ENCODE assay signal across 8 cellular contexts in genomic region chr17:35577826-35578194, GRCh38. TPM values are rescaled to one million over a fixed set of nuclear protein-coding genes. Genes with fewer than 3 reads are reported as not detected.
DNase-seq lines count a peak whose midpoint lies in the region; ATAC-seq, FAIRE-seq and TF ChIP-seq lines count a peak whose summit lies in the region.

No MANE protein-coding gene starts in this region.

- no peaks in the 10 kb centered on the region for H4K20me1 ChIP-seq in BLaER1
- no peaks in the 10 kb centered on the region for H4K20me1 ChIP-seq in GM12878 (ENCODE audit: control insufficient read depth, insufficient read depth)

- peak overlapping the region; percentile 88 for H3K9ac ChIP-seq in BLaER1
- H3K9ac ChIP-seq in GM12878 (ENCODE audit: control insufficient read depth, insufficient read depth, low read length) = peak overlapping the region; percentile 100

- no peak for FAIRE-seq in GM12878 (lab: Jason Lieb, UNC)

- H3K9me3 ChIP-seq in BLaER1 (no peaks in the 10 kb centered on the region), GM12878 (replicated peaks; ENCODE audit: control insufficient read depth, insufficient read depth, low read length) (no peaks in the 10 kb centered on the region), testis (no peaks in the 10 kb centered on the region)

- DNase-seq in GM12878 (ENCODE audit: low read depth, low spot score) = no peak
- no peak for DNase-seq in testis
- DNase-seq in HuH-7 (ENCODE audit: low spot score) = no peak
- DNase-seq in NCI-H2196 treated with DMSO at 0.1 percent for 48 hours (lab: John Stamatoyannopoulos, UW; ENCODE audit: unreplicated experiment) = no peak

- H3K4me3 ChIP-seq in BLaER1 = peak overlapping the region; percentile 78
- H3K4me3 ChIP-seq in GM12878 = peak overlapping the region; percentile 83
- H3K4me3 ChIP-seq in testis = peak overlapping the region; percentile 75 to 82

- no peak for TF ChIP-seq POLR2A in GM12878 (IDR thresholded peaks at IDR 0.05; ENCODE audit: low read depth, low read length)
- no peak for TF ChIP-seq POLR2A in testis (IDR thresholded peaks at IDR 0.05)

- H3K79me2 ChIP-seq in GM12878 (ENCODE audit: control insufficient read depth, insufficient read depth, low read length) = peaks cover 3% of the 10 kb centered on the region

- H3K27me3 Mint-ChIP-seq in IgD-negative memory B cell = no peaks in the 10 kb centered on the region

- H3K27ac ChIP-seq in BLaER1 = peak overlapping the region; percentile 86
- H3K27ac ChIP-seq in GM12878 (ENCODE audit: control insufficient read depth, insufficient read depth) = peak overlapping the region; percentile 93
- peak overlapping the region; percentile 72 for H3K27ac ChIP-seq in layer of hippocampus (ENCODE audit: low read depth, low read length)
- H3K27ac ChIP-seq in testis = peak overlapping the region; percentile 86 to 88

- no peaks in the 10 kb centered on the region for H3K9me3 Mint-ChIP-seq in IgD-negative memory B cell

- POLR2A ChIA-PET in GM12878 (lab: Charles Lee) = interaction anchor here (1.0 to 4.3 kb wide), 6 partner anchors 9 to 231 kb away, joined by 3 to 62 read pairs (median 11); partner anchors contain the start of genes AP2B1, SLFN13 and TAF15

- H3K27me3 ChIP-seq in BLaER1 = no peaks in the 10 kb centered on the region
- no peaks in the 10 kb centered on the region for H3K27me3 ChIP-seq in GM12878 (replicated peaks in 1 of 2; ENCODE audit: control insufficient read depth in 2 of 2, insufficient read depth in 2 of 2, low read length in 1 of 2)
- H3K27me3 ChIP-seq in layer of hippocampus (ENCODE audit: control insufficient read depth, insufficient read depth, low read length) = no peaks in the 10 kb centered on the region
- no peaks in the 10 kb centered on the region for H3K27me3 ChIP-seq in testis

- peak overlapping the region; percentile 93 to 100 (median 100) for H3K4me3 Mint-ChIP-seq in IgD-negative memory B cell

- CTCF ChIA-PET in GM12878 (lab: Yijun Ruan, JAX) = interaction anchor here (1.2 to 2.9 kb wide), 6 partner anchors 9 to 265 kb away, joined by 3 to 17 read pairs (median 9); partner anchors contain the start of genes AP2B1 and SLFN12L

- no TSS peak for BruUV-seq in GM12878 (replicated peaks; lab: Mats Ljungman, UMichigan)

- RAD21 ChIA-PET in GM12878 (lab: Charles Lee; ENCODE audit: unreplicated experiment) = interaction anchor here (0.7 to 4.2 kb wide), 7 partner anchors 9 to 1026 kb away, joined by 3 to 35 read pairs (median 5); partner anchors contain the start of genes AP2B1 and SLFN12L

- H3K4me1 Mint-ChIP-seq in IgD-negative memory B cell = peaks cover 16 to 20% (median 19%) of the 10 kb centered on the region in 3 donors

- in situ Hi-C loops in GM12878 (cut with MboI) = no loop called here

- WGBS in GM12878 (ENCODE audit: insufficient coverage, insufficient replicate concordance, low lambda C conversion rate, missing lambda C conversion rate) = 7% methylated on average over 8 of the region's 8 CpGs
- 0 to 3% methylated on average over 8 of the region's 8 CpGs for WGBS in testis, 2 donors

- SMC1A ChIA-PET in GM12878 (lab: Charles Lee; ENCODE audit: uncharacterized antibody, unreplicated experiment) = interaction anchor here (1.1 to 2.6 kb wide), 10 partner anchors 9 to 265 kb away, joined by 3 to 23 read pairs (median 5); partner anchors contain the start of genes AP2B1 and SLFN12L

- no peak for TF ChIP-seq RAD21 in GM12878 (IDR thresholded peaks at IDR 0.05; ENCODE audit: insufficient read depth, low read depth, low read length)

- H3K36me3 ChIP-seq in BLaER1 (peaks cover 32% of the 10 kb centered on the region), GM12878 (ENCODE audit: control insufficient read depth in 2 of 2, insufficient read depth in 2 of 2, low read length in 1 of 2) (no peaks in the 10 kb centered on the region), testis (ENCODE audit: low read depth, missing control alignments) (no peaks in the 10 kb centered on the region)

- ATAC-seq in GM12878 (peak; percentile 52), GM18858 (IDR thresholded peaks at IDR 0.05; ENCODE audit: unreplicated experiment) (no peak)

- peak overlapping the region; percentile 89 for H2AFZ ChIP-seq in GM12878 (ENCODE audit: control insufficient read depth, low read depth, low read length)

- TF ChIP-seq EP300 in GM12878 (IDR thresholded peaks at IDR 0.05; ENCODE audit: borderline replicate concordance in 1 of 2, control insufficient read depth in 1 of 2, low read depth in 2 of 2, low read length in 2 of 2) = no peak

- TF ChIP-seq CTCF in GM12878 (IDR thresholded peaks at IDR 0.05 in 2 of 3, conservative IDR thresholded peaks at IDR 0.05 in 1 of 3; ENCODE audit: control insufficient read depth in 2 of 3, extremely low read depth in 1 of 3, insufficient read depth in 1 of 3, low read depth in 3 of 3, low read length in 3 of 3) = no peak
- TF ChIP-seq CTCF in testis (IDR thresholded peaks at IDR 0.05) = no peak

- H3K36me3 Mint-ChIP-seq in IgD-negative memory B cell = peaks cover 4% of the 10 kb centered on the region

- H3K4me1 ChIP-seq in BLaER1 (peaks cover 32% of the 10 kb centered on the region), GM12878 (ENCODE audit: control insufficient read depth, insufficient read depth, low read length) (peaks cover 11% of the 10 kb centered on the region), testis (peaks cover 9% of the 10 kb centered on the region)

- H3K4me2 ChIP-seq in BLaER1 = peak overlapping the region; percentile 92
- H3K4me2 ChIP-seq in GM12878 (ENCODE audit: control insufficient read depth, insufficient read depth) = peak overlapping the region; percentile 78

- peak overlapping the region; percentile 98 to 99 (median 98) for H3K27ac Mint-ChIP-seq in IgD-negative memory B cell

- intact Hi-C loops in GM12878 (cut with micrococcal nuclease; ENCODE audit: unreplicated experiment) = no loop called here
- intact Hi-C loops in testis (cut with DNase I; ENCODE audit: low total_unique reads) = no loop called here

RNA-seq across cellular contexts. Expression of gene PEX12, which starts 0.6 kb away (rescaled TPM):
- 1.3 TPM for polyA plus RNA-seq in IgD-negative memory B cell
- 8.1 and 9.1 TPM in 2 replicates for total RNA-seq in GM12878 (2013; cell fraction: nucleolus; rRNA removed)
- total RNA-seq in GM12878 (2014; rRNA removed) = 4.5 and 6.8 TPM in 2 replicates
- 4.4 and 4.5 TPM in 2 replicates for total RNA-seq in GM12878 (2014; rRNA removed; fragmentation: Illumina TruSeq; extraction: Trizol)
- 4.7 and 4.9 TPM in 2 replicates for total RNA-seq in GM12878 (2021)
- 2.2 TPM for polyA plus RNA-seq in GM12878 (2011; ENCODE audit: low read depth)
- 14.0 and 15.8 TPM in 2 replicates for polyA plus RNA-seq in GM12878 (2011; rRNA removed)
- polyA plus RNA-seq in GM12878 (2011; cell fraction: cytosol; rRNA removed) = 13.4 and 15.3 TPM in 2 replicates
- 8.4 and 10.5 TPM in 2 replicates for polyA plus RNA-seq in GM12878 (2011; cell fraction: nucleus; rRNA removed)
- 3.3 and 4.5 TPM in 2 replicates for polyA plus RNA-seq in GM12878 (2012)
- polyA plus RNA-seq in GM12878 (2014; fragmentation: Illumina TruSeq; extraction: Trizol) = 5.4 and 5.9 TPM in 2 replicates
- 1 to 10 TPM; 2.9 TPM for polyA plus RNA-seq in GM12878 (2014; fragmentation: Nextera tagmentation; extraction: Ambion mirVana)
- polyA plus RNA-seq in GM12878 (2014; rRNA removed) = 3.5 TPM in 2 replicates
- 1 to 10 TPM; 5.0 TPM for polyA plus RNA-seq in GM12878 (2016; fragmentation: Nextera tagmentation; extraction: Ambion mirVana)
- polyA minus RNA-seq in GM12878 (2011; rRNA and poly(A)+ RNA removed) = 16.8 and 18.8 TPM in 2 replicates
- polyA minus RNA-seq in GM12878 (2011; cell fraction: cytosol; rRNA and poly(A)+ RNA removed) = 4.3 and 5.2 TPM in 2 replicates
- polyA minus RNA-seq in GM12878 (2011; cell fraction: nucleus; rRNA and poly(A)+ RNA removed) = 7.6 and 8.2 TPM in 2 replicates
- 10 to 100 TPM; 13.6 to 17.3 TPM for total RNA-seq in testis
- polyA plus RNA-seq in testis (ENCODE audit: insufficient read depth, low read depth, low replicate concordance) = 15.1 TPM

RNA-seq across cellular contexts. Expression of gene AP2B1, which starts 9.3 kb away (rescaled TPM):
- polyA plus RNA-seq in IgD-negative memory B cell = 36.3 TPM
- total RNA-seq in GM12878 (2013; cell fraction: nucleolus; rRNA removed) = 67.6 and 74.3 TPM in 2 replicates
- 53.1 and 55.7 TPM in 2 replicates for total RNA-seq in GM12878 (2014; rRNA removed)
- 44.5 and 45.0 TPM in 2 replicates for total RNA-seq in GM12878 (2014; rRNA removed; fragmentation: Illumina TruSeq; extraction: Trizol)
- total RNA-seq in GM12878 (2021) = 112 and 115 TPM in 2 replicates
- polyA plus RNA-seq in GM12878 (2011; ENCODE audit: low read depth) = 44.6 TPM
- polyA plus RNA-seq in GM12878 (2011; rRNA removed) = 97.9 and 103 TPM in 2 replicates
- polyA plus RNA-seq in GM12878 (2011; cell fraction: cytosol; rRNA removed) = 82.4 and 94.8 TPM in 2 replicates
- polyA plus RNA-seq in GM12878 (2011; cell fraction: nucleus; rRNA removed) = 57.4 and 67.2 TPM in 2 replicates
- polyA plus RNA-seq in GM12878 (2012) = 45.5 and 55.5 TPM in 2 replicates
- polyA plus RNA-seq in GM12878 (2014; fragmentation: Illumina TruSeq; extraction: Trizol) = 83.0 and 98.2 TPM in 2 replicates
- polyA plus RNA-seq in GM12878 (2014; fragmentation: Nextera tagmentation; extraction: Ambion mirVana) = 10 to 100 TPM; 18.6 to 24.3 TPM
- polyA plus RNA-seq in GM12878 (2014; rRNA removed) = 46.4 and 53.0 TPM in 2 replicates
- polyA plus RNA-seq in GM12878 (2016; fragmentation: Nextera tagmentation; extraction: Ambion mirVana) = 10 to 100 TPM; 54.7 to 57.5 TPM
- polyA minus RNA-seq in GM12878 (2011; rRNA and poly(A)+ RNA removed) = 146 and 165 TPM in 2 replicates
- 43.3 and 55.2 TPM in 2 replicates for polyA minus RNA-seq in GM12878 (2011; cell fraction: cytosol; rRNA and poly(A)+ RNA removed)
- polyA minus RNA-seq in GM12878 (2011; cell fraction: nucleus; rRNA and poly(A)+ RNA removed) = 42.2 and 49.5 TPM in 2 replicates
- total RNA-seq in testis = 100 to 1,000 TPM; 132 to 147 TPM
- 310 TPM for polyA plus RNA-seq in testis (ENCODE audit: insufficient read depth, low read depth, low replicate concordance)

RNA-seq across cellular contexts. Expression of gene SLFN14, which starts 17.2 kb away (rescaled TPM):
- polyA plus RNA-seq in IgD-negative memory B cell = not detected
- total RNA-seq in GM12878 (2013; cell fraction: nucleolus; rRNA removed) = not detected in 2 replicates
- total RNA-seq in GM12878 (2014; rRNA removed) = 0.06 TPM in 1 of 2 replicates, not detected in the other
- total RNA-seq in GM12878 (2014; rRNA removed; fragmentation: Illumina TruSeq; extraction: Trizol) = not detected in 2 replicates
- not detected in 2 replicates for total RNA-seq in GM12878 (2021)
- polyA plus RNA-seq in GM12878 (2011; ENCODE audit: low read depth) = 0.50 TPM
- not detected in 2 replicates for polyA plus RNA-seq in GM12878 (2011; rRNA removed)
- not detected in 2 replicates for polyA plus RNA-seq in GM12878 (2011; cell fraction: cytosol; rRNA removed)
- polyA plus RNA-seq in GM12878 (2011; cell fraction: nucleus; rRNA removed) = not detected in 2 replicates
- polyA plus RNA-seq in GM12878 (2012) = 0.38 and 0.51 TPM in 2 replicates
- polyA plus RNA-seq in GM12878 (2014; fragmentation: Illumina TruSeq; extraction: Trizol) = 0.05 TPM in 1 of 2 replicates, not detected in the other
- under 1 TPM; 0.06 to 0.11 TPM for polyA plus RNA-seq in GM12878 (2014; fragmentation: Nextera tagmentation; extraction: Ambion mirVana)
- polyA plus RNA-seq in GM12878 (2014; rRNA removed) = not detected in 2 replicates
- polyA plus RNA-seq in GM12878 (2016; fragmentation: Nextera tagmentation; extraction: Ambion mirVana) = not detected
- polyA minus RNA-seq in GM12878 (2011; rRNA and poly(A)+ RNA removed) = not detected in 2 replicates
- polyA minus RNA-seq in GM12878 (2011; cell fraction: cytosol; rRNA and poly(A)+ RNA removed) = not detected in 2 replicates
- polyA minus RNA-seq in GM12878 (2011; cell fraction: nucleus; rRNA and poly(A)+ RNA removed) = not detected in 2 replicates
- total RNA-seq in testis = under 1 TPM; 0.37 to 0.55 TPM
- 0.30 TPM for polyA plus RNA-seq in testis (ENCODE audit: insufficient read depth, low read depth, low replicate concordance)

RNA-seq across cellular contexts. Expression of gene SLFN12L, which starts 40.3 kb away (rescaled TPM):
- polyA plus RNA-seq in IgD-negative memory B cell = 1.9 TPM
- total RNA-seq in GM12878 (2013; cell fraction: nucleolus; rRNA removed) = 39.1 and 45.9 TPM in 2 replicates
- total RNA-seq in GM12878 (2014; rRNA removed) = 12.0 and 15.6 TPM in 2 replicates
- 15.2 and 16.6 TPM in 2 replicates for total RNA-seq in GM12878 (2014; rRNA removed; fragmentation: Illumina TruSeq; extraction: Trizol)
- total RNA-seq in GM12878 (2021) = 10.4 and 11.9 TPM in 2 replicates
- polyA plus RNA-seq in GM12878 (2011; ENCODE audit: low read depth) = 3.4 TPM
- polyA plus RNA-seq in GM12878 (2011; rRNA removed) = 21.3 and 28.3 TPM in 2 replicates
- 11.8 and 12.2 TPM in 2 replicates for polyA plus RNA-seq in GM12878 (2011; cell fraction: cytosol; rRNA removed)
- 28.7 and 34.1 TPM in 2 replicates for polyA plus RNA-seq in GM12878 (2011; cell fraction: nucleus; rRNA removed)
- 3.9 and 5.5 TPM in 2 replicates for polyA plus RNA-seq in GM12878 (2012)
- polyA plus RNA-seq in GM12878 (2014; fragmentation: Illumina TruSeq; extraction: Trizol) = 8.3 and 8.8 TPM in 2 replicates
- 1 to 10 TPM; 1.0 to 2.5 TPM for polyA plus RNA-seq in GM12878 (2014; fragmentation: Nextera tagmentation; extraction: Ambion mirVana)
- 9.2 and 11.8 TPM in 2 replicates for polyA plus RNA-seq in GM12878 (2014; rRNA removed)
- polyA plus RNA-seq in GM12878 (2016; fragmentation: Nextera tagmentation; extraction: Ambion mirVana) = 1 to 10 TPM; 4.8 to 4.9 TPM
- 49.7 and 52.6 TPM in 2 replicates for polyA minus RNA-seq in GM12878 (2011; rRNA and poly(A)+ RNA removed)
- 13.9 and 18.2 TPM in 2 replicates for polyA minus RNA-seq in GM12878 (2011; cell fraction: cytosol; rRNA and poly(A)+ RNA removed)
- polyA minus RNA-seq in GM12878 (2011; cell fraction: nucleus; rRNA and poly(A)+ RNA removed) = 41.8 and 59.0 TPM in 2 replicates
- 1 to 10 TPM; 1.0 to 1.4 TPM for total RNA-seq in testis
- polyA plus RNA-seq in testis (ENCODE audit: insufficient read depth, low read depth, low replicate concordance) = 0.69 TPM
